Comparison of ENCODE assay signal across 17 cellular contexts in genomic region chr14:80037349-80037748, GRCh38.
DNase-seq lines count a peak whose midpoint lies in the region; ATAC-seq and TF ChIP-seq lines count a peak whose summit lies in the region.
"Had no signal": no experiment of that assay in that cellular context is flagged by ENCODE, and none has a peak within 500 bp of the region (broad histone marks: within the 10 kb centered on the region; RNA-seq: fewer than 3 reads in every experiment).

No MANE protein-coding gene starts in this region.

- H3K4me2 ChIP-seq in mesendoderm (ENCODE audit: low read length) (no peak overlapping the region), trophoblast cell (ENCODE audit: low read length) (no peak overlapping the region)

- no peak overlapping the region for H3K23ac ChIP-seq in mesendoderm (ENCODE audit: low read length)
- no peak overlapping the region for H3K23ac ChIP-seq in trophoblast cell (ENCODE audit: low read length)

- H2BK120ac ChIP-seq in mesendoderm (ENCODE audit: low read depth, low read length) (no peak overlapping the region), trophoblast cell (ENCODE audit: insufficient read depth, low read length, poor library complexity) (no peak overlapping the region)

- no peaks in the 10 kb centered on the region for H3K4me1 ChIP-seq in mesendoderm (ENCODE audit: control insufficient read depth, low read depth, low read length)
- H3K4me1 ChIP-seq in trophoblast cell (ENCODE audit: control insufficient read depth in 1 of 2, insufficient read depth in 2 of 2, low read length in 2 of 2): no peaks in the 10 kb centered on the region
- H3K4me1 ChIP-seq: BE2C had no signal

- no peak overlapping the region for H4K12ac ChIP-seq in trophoblast cell (ENCODE audit: low read depth, low read length)

- H3K27me3 Mint-ChIP-seq in immature natural killer cell (ENCODE audit: low read depth in 3 of 3): no peaks in the 10 kb centered on the region
- H3K27me3 Mint-ChIP-seq: CD4-positive, alpha-beta T cell; IgD-negative memory B cell had no signal

- H3K27ac ChIP-seq in WERI-Rb-1 (no peak overlapping the region), mesendoderm (ENCODE audit: low read depth, low read length) (no peak overlapping the region), trophoblast cell (ENCODE audit: low read depth, low read length) (no peak overlapping the region)

- H2AFZ ChIP-seq in trophoblast cell (ENCODE audit: insufficient read depth, low read length, poor library complexity): no peak overlapping the region

- H3K4me3 Mint-ChIP-seq in immature natural killer cell: no peak overlapping the region
- H3K4me3 Mint-ChIP-seq: CD4-positive, alpha-beta T cell; H9; IgD-negative memory B cell had no signal

- H2BK12ac ChIP-seq in trophoblast cell (ENCODE audit: low read length): no peak overlapping the region

- no peak overlapping the region for H2AK5ac ChIP-seq in mesendoderm (ENCODE audit: low read length)
- H2AK5ac ChIP-seq in trophoblast cell (ENCODE audit: low read length): no peak overlapping the region

- WGBS in mesendoderm (ENCODE audit: extremely low coverage, insufficient coverage, low lambda C conversion rate): no CpG with 5 or more reads among the region's 2 CpGs
- no CpG with 5 or more reads among the region's 2 CpGs for WGBS in trophoblast cell (ENCODE audit: extremely low coverage, insufficient coverage, insufficient read length)

- no peak overlapping the region for H3K18ac ChIP-seq in mesendoderm (ENCODE audit: low read length)
- no peak overlapping the region for H3K18ac ChIP-seq in trophoblast cell (ENCODE audit: low read length)

- no peak overlapping the region for H3K27ac Mint-ChIP-seq in immature natural killer cell
- H3K27ac Mint-ChIP-seq: CD4-positive, alpha-beta T cell; H9; IgD-negative memory B cell had no signal

- no peaks in the 10 kb centered on the region for H3K36me3 Mint-ChIP-seq in immature natural killer cell
- H3K36me3 Mint-ChIP-seq: IgD-negative memory B cell had no signal

- no peaks in the 10 kb centered on the region for H3K79me1 ChIP-seq in mesendoderm (ENCODE audit: low read length)
- no peaks in the 10 kb centered on the region for H3K79me1 ChIP-seq in trophoblast cell (ENCODE audit: low read length)

- H3K9ac ChIP-seq in mesendoderm (ENCODE audit: low read length) (no peak overlapping the region), trophoblast cell (ENCODE audit: low read length) (no peak overlapping the region)

- H3K56ac ChIP-seq in mesendoderm (ENCODE audit: low read length): no peak overlapping the region

- TF ChIP-seq CTCF in WERI-Rb-1 (IDR thresholded peaks at IDR 0.05; ENCODE audit: low read depth, low read length): peak; percentile 23; the same call in 1 of the 2 replicates

- H4K8ac ChIP-seq in mesendoderm (ENCODE audit: low read depth, low read length) (no peak overlapping the region), trophoblast cell (ENCODE audit: low read depth, low read length) (no peak overlapping the region)

- peaks cover 0 to 27% (median 15%) of the 10 kb centered on the region in 6 donors for H3K9me3 Mint-ChIP-seq in immature natural killer cell

- H3K79me2 ChIP-seq in mesendoderm (ENCODE audit: control insufficient read depth, insufficient read depth, low read length) (no peaks in the 10 kb centered on the region), trophoblast cell (ENCODE audit: control insufficient read depth, insufficient read depth, low read length, poor library complexity) (no peaks in the 10 kb centered on the region)

- H2BK5ac ChIP-seq in mesendoderm (ENCODE audit: low read length) (no peak overlapping the region), trophoblast cell (ENCODE audit: low read depth, low read length, poor library complexity) (no peak overlapping the region)

- H3K4ac ChIP-seq in mesendoderm (ENCODE audit: low read depth, low read length) (no peak overlapping the region), trophoblast cell (ENCODE audit: low read depth, low read length) (no peak overlapping the region)

- H3K27me3 ChIP-seq in WERI-Rb-1 (ENCODE audit: insufficient read depth, low read depth, severe bottlenecking) (no peaks in the 10 kb centered on the region), mesendoderm (ENCODE audit: insufficient read depth, low read length, poor library complexity) (no peaks in the 10 kb centered on the region), trophoblast cell (ENCODE audit: insufficient read depth, low read length) (no peaks in the 10 kb centered on the region)
- H3K27me3 ChIP-seq: BE2C had no signal

- ATAC-seq in SK-N-SH treated with all-trans-retinoic acid at 6 μM for 48 hours: no peak
- ATAC-seq: HepG2 had no signal

- no peaks in the 10 kb centered on the region for H3K9me3 ChIP-seq in WERI-Rb-1 (ENCODE audit: severe bottlenecking)
- no peaks in the 10 kb centered on the region for H3K9me3 ChIP-seq in trophoblast cell (ENCODE audit: insufficient read depth, low read depth, low read length)
- H3K9me3 ChIP-seq: BE2C had no signal

- H3K14ac ChIP-seq in trophoblast cell (ENCODE audit: low read length): no peak overlapping the region

- H3K36me3 ChIP-seq in WERI-Rb-1 (no peaks in the 10 kb centered on the region), mesendoderm (ENCODE audit: control insufficient read depth, insufficient read depth, low read length) (no peaks in the 10 kb centered on the region), trophoblast cell (ENCODE audit: control insufficient read depth in 1 of 2, insufficient read depth in 2 of 2, low read length in 2 of 2) (no peaks in the 10 kb centered on the region)
- H3K36me3 ChIP-seq: BE2C had no signal

- no peak overlapping the region for H4K5ac ChIP-seq in mesendoderm (ENCODE audit: low read length)

- DNase-seq in COLO668 (lab: John Stamatoyannopoulos, UW; ENCODE audit: unreplicated experiment) (peak; percentile 12), ELF-1 (ENCODE audit: low read depth, low spot score) (peak; percentile 2), WERI-Rb-1 (peak; percentile 9), mesendoderm (peak; percentile 16), trophoblast cell (no peak), immature natural killer cell (no peak)
- DNase-seq: ACHN; BE2C; C1 segment of cervical spinal cord; Calu3; CD4-positive, alpha-beta T cell; GDM1; H9; KBM-7 had no signal

- H4K91ac ChIP-seq in trophoblast cell (ENCODE audit: low read depth, low read length): no peak overlapping the region

- no peak overlapping the region for H2BK15ac ChIP-seq in mesendoderm (replicated peaks; ENCODE audit: low read depth)

- no peak overlapping the region for H3K4me3 ChIP-seq in WERI-Rb-1 (ENCODE audit: low read depth, low read length)
- H3K4me3 ChIP-seq in mesendoderm (ENCODE audit: low read length): no peak overlapping the region
- no peak overlapping the region for H3K4me3 ChIP-seq in trophoblast cell (ENCODE audit: low read depth, low read length)

- H3K4me1 Mint-ChIP-seq in immature natural killer cell: no peaks in the 10 kb centered on the region
- H3K4me1 Mint-ChIP-seq: H9 had no signal

TF ChIP-seq in SK-N-SH treated with all-trans-retinoic acid at 6 μM for 48 hours, 23 proteins besides CTCF, POLR2A, EP300 and RAD21:
- TF ChIP-seq CSDC2 (CRISPR knock-in tag; IDR thresholded peaks at IDR 0.05): no peak

Comparison
In these comparisons a context has a peak if more than half of its experiments do, and no peak if none do; other contexts are left out.
1. DNase-seq: peak in COLO668 (single experiment), ELF-1 (single experiment), WERI-Rb-1 (single experiment) and mesendoderm (single experiment); none in trophoblast cell (0 of 2) and immature natural killer cell (0 of 3).